In genomic region chr2:45889053-45889452, GRCh38 we compare ENCODE assay signal across 8 cellular contexts.
DNase-seq lines count a peak whose midpoint lies in the region; ATAC-seq and TF ChIP-seq lines count a peak whose summit lies in the region.

No MANE protein-coding gene starts in this region.

- H3K4me1 ChIP-seq in parathyroid adenoma = peaks cover 85% of the 10 kb centered on the region

- peak; percentile 95 for ATAC-seq in CD4-positive, alpha-beta T cell (ENCODE audit: poor library complexity)
- peak; percentile 83 for ATAC-seq in GM19025 (IDR thresholded peaks at IDR 0.05; ENCODE audit: low read depth, unreplicated experiment)
- peak; percentile 79 for ATAC-seq in HG03103 (IDR thresholded peaks at IDR 0.05; ENCODE audit: low read depth, unreplicated experiment)
- no peak for ATAC-seq in GM19324 (IDR thresholded peaks at IDR 0.05; ENCODE audit: low FRiP score, unreplicated experiment)

- no peaks in the 10 kb centered on the region for H3K36me3 ChIP-seq in brain microvascular endothelial cell (replicated peaks)
- no peaks in the 10 kb centered on the region for H3K36me3 ChIP-seq in parathyroid adenoma (ENCODE audit: control insufficient read depth, insufficient read depth, low read length)

- POLR2A ChIA-PET in CD4-positive, alpha-beta T cell (lab: Charles Lee) = no interaction called here

- intact Hi-C loops in CD4-positive, alpha-beta T cell (cut with DNase I, micrococcal nuclease) = no loop called here

- no peak overlapping the region for H2AFZ ChIP-seq in parathyroid adenoma

- H3K9me3 ChIP-seq in CD4-positive, alpha-beta T cell (ENCODE audit: control insufficient read depth, low read length) = no peaks in the 10 kb centered on the region
- H3K9me3 ChIP-seq in parathyroid adenoma (ENCODE audit: control insufficient read depth, low read length) = no peaks in the 10 kb centered on the region

- H3K27ac ChIP-seq in CD4-positive, alpha-beta T cell (ENCODE audit: low read depth, low read length) = no peak overlapping the region
- H3K27ac ChIP-seq in brain microvascular endothelial cell (no peak overlapping the region), parathyroid adenoma (no peak overlapping the region)

- CTCF ChIA-PET in CD4-positive, alpha-beta T cell (lab: Charles Lee) = no interaction called here

- no peaks in the 10 kb centered on the region for H3K27me3 ChIP-seq in CD4-positive, alpha-beta T cell (ENCODE audit: control insufficient read depth, insufficient read depth, low read length)
- H3K27me3 ChIP-seq in brain microvascular endothelial cell (replicated peaks) (no peaks in the 10 kb centered on the region), parathyroid adenoma (ENCODE audit: control insufficient read depth, insufficient read depth, low read length) (no peaks in the 10 kb centered on the region)

- in situ Hi-C loops in brain microvascular endothelial cell (cut with HindIII; ENCODE audit: low pct_ligation_motif_present, low sequenced_read_pairs) = no loop called here

- no peaks in the 10 kb centered on the region for H3K36me3 Mint-ChIP-seq in CD4-positive, alpha-beta T cell (ENCODE audit: low read depth)

- peak in 9 of 10 experiments; percentile 4 to 55 (median 16) for DNase-seq in CD4-positive, alpha-beta T cell
- DNase-seq in NCI-H524 treated with DMSO at 0.1 percent for 48 hours (lab: John Stamatoyannopoulos, UW) (peak; percentile 99), brain microvascular endothelial cell (no peak), ureter (ENCODE audit: low spot score) (no peak)

- H3K9ac ChIP-seq in parathyroid adenoma = no peak overlapping the region

- TF ChIP-seq CTCF in CD4-positive, alpha-beta T cell (IDR thresholded peaks at IDR 0.05) = no peak
- peak; percentile 40 for TF ChIP-seq CTCF in brain microvascular endothelial cell (IDR thresholded peaks at IDR 0.05; ENCODE audit: low read depth, low read length, missing control alignments)
- TF ChIP-seq CTCF in parathyroid adenoma (IDR thresholded peaks at IDR 0.05) = peak; percentile 25

- no peaks in the 10 kb centered on the region for H3K27me3 Mint-ChIP-seq in CD4-positive, alpha-beta T cell

- peaks cover 57% of the 10 kb centered on the region for H3K4me1 Mint-ChIP-seq in CD4-positive, alpha-beta T cell (ENCODE audit: low read depth)

- peak overlapping the region; percentile 5 for H3K4me3 Mint-ChIP-seq in CD4-positive, alpha-beta T cell

- H3K4me3 ChIP-seq in brain microvascular endothelial cell (ENCODE audit: low read depth, low read length) (no peak overlapping the region), parathyroid adenoma (ENCODE audit: low read depth, low read length) (no peak overlapping the region)

- H3K79me2 ChIP-seq in parathyroid adenoma = peaks cover 22% of the 10 kb centered on the region

- no peaks in the 10 kb centered on the region for H3K9me3 Mint-ChIP-seq in CD4-positive, alpha-beta T cell

- H3K4me2 ChIP-seq in parathyroid adenoma (ENCODE audit: low read length) = no peak overlapping the region

- H3K27ac Mint-ChIP-seq in CD4-positive, alpha-beta T cell = peak overlapping the region; percentile 22

Comparison
In these comparisons a context has a peak if more than half of its experiments do, and no peak if none do; other contexts are left out.
1. DNase-seq: peak in CD4-positive, alpha-beta T cell (9 of 10) and NCI-H524 treated with DMSO at 0.1 percent for 48 hours (single experiment); none in brain microvascular endothelial cell (single experiment) and ureter (single experiment).